ENCODE assay signal across 8 cellular contexts in genomic region chr11:45371251-45371749, GRCh38.
A peak's percentile ranks its signal among the peaks of the same experiment; 100 is the strongest.
DNase-seq lines count a peak whose midpoint lies in the region; ATAC-seq and TF ChIP-seq lines count a peak whose summit lies in the region.

No MANE protein-coding gene starts in this region.

- TF ChIP-seq RAD21 in liver (IDR thresholded peaks at IDR 0.05) = peak; percentile 97 to 99

- no peaks in the 10 kb centered on the region for H3K9me3 Mint-ChIP-seq in activated CD4-positive, alpha-beta T cell treated with anti-CD3 and anti-CD28 coated beads for 36 hours (ENCODE audit: low read depth)

- peaks cover 10% of the 10 kb centered on the region for H3K27me3 Mint-ChIP-seq in activated CD4-positive, alpha-beta T cell treated with anti-CD3 and anti-CD28 coated beads for 36 hours

- no peaks in the 10 kb centered on the region for H3K36me3 Mint-ChIP-seq in activated CD4-positive, alpha-beta T cell treated with anti-CD3 and anti-CD28 coated beads for 36 hours (ENCODE audit: low read depth)

- no peaks in the 10 kb centered on the region for H3K27me3 ChIP-seq in colonic mucosa
- H3K27me3 ChIP-seq in liver (ENCODE audit: control insufficient read depth in 4 of 4, insufficient read depth in 4 of 4, low read length in 3 of 4) = no peaks in the 10 kb centered on the region

- H3K36me3 ChIP-seq in colonic mucosa (no peaks in the 10 kb centered on the region), liver (ENCODE audit: control insufficient read depth in 4 of 4, insufficient read depth in 3 of 4, low read depth in 1 of 4, low read length in 3 of 4) (no peaks in the 10 kb centered on the region)

- H3K27ac ChIP-seq in colonic mucosa (no peak overlapping the region), liver (ENCODE audit: low read depth in 1 of 2, low read length in 2 of 2) (no peak overlapping the region)

- DNase-seq in COLO829 (ENCODE audit: low spot score) (peak; percentile 79), HEK293T (ENCODE audit: extremely low spot score) (peak; percentile 84), NCI-H226 (peak; percentile 34), colonic mucosa (peak; percentile 62)
- DNase-seq in activated CD4-positive, alpha-beta T cell treated with anti-CD3 and anti-CD28 coated beads for 36 hours = peak; percentile 84
- DNase-seq in stimulated activated CD4-positive, alpha-beta T cell treated with anti-CD3 and anti-CD28 coated beads, Interleukin-4, amount 100 ng/mL, for 48 hours (ENCODE audit: low read depth in 2 of 2) = peak; percentile 48 to 70

- H3K4me1 Mint-ChIP-seq in activated CD4-positive, alpha-beta T cell treated with anti-CD3 and anti-CD28 coated beads for 36 hours = peaks cover 16% of the 10 kb centered on the region

- no peaks in the 10 kb centered on the region for H3K4me1 ChIP-seq in colonic mucosa
- peaks cover 0 to 11% (median 4%) of the 10 kb centered on the region in 4 donors for H3K4me1 ChIP-seq in liver (ENCODE audit: control insufficient read depth in 4 of 4, insufficient read depth in 4 of 4, low read length in 3 of 4)

- POLR2A ChIA-PET in HEK293T (lab: Yijun Ruan, JAX) = interaction anchor here (1.4 kb wide), 1 partner anchor 400 kb away, joined by 4 read pairs; no protein-coding TSS in a partner anchor
- POLR2A ChIA-PET in activated CD4-positive, alpha-beta T cell treated with anti-CD3 and anti-CD28 coated beads for 36 hours (lab: Charles Lee) = interaction anchor here (0.7 kb wide), 1 partner anchor 553 kb away, joined by 3 read pairs; no protein-coding TSS in a partner anchor

- ATAC-seq in activated CD4-positive, alpha-beta T cell treated with anti-CD3 and anti-CD28 coated beads for 36 hours = peak; percentile 76
- ATAC-seq in GM19463 (IDR thresholded peaks at IDR 0.05; ENCODE audit: unreplicated experiment) = no peak

- H3K9ac ChIP-seq in colonic mucosa (ENCODE audit: low read depth in 2 of 2, low read length in 2 of 2) (no peak overlapping the region), liver (ENCODE audit: low read depth in 1 of 2, low read length in 2 of 2) (no peak overlapping the region)

- H3K27ac Mint-ChIP-seq in activated CD4-positive, alpha-beta T cell treated with anti-CD3 and anti-CD28 coated beads for 36 hours = no peak overlapping the region

- WGBS in liver = 14% methylated on average over 18 of the region's 18 CpGs

- H3K4me3 Mint-ChIP-seq in activated CD4-positive, alpha-beta T cell treated with anti-CD3 and anti-CD28 coated beads for 36 hours = no peak overlapping the region

- H3K4me3 ChIP-seq in colonic mucosa = no peak overlapping the region
- H3K4me3 ChIP-seq in liver (ENCODE audit: low read depth in 1 of 3, low read length in 3 of 3) = no peak overlapping the region

- CTCF ChIA-PET in HEK293T (lab: Yijun Ruan, JAX) = interaction anchor here (0.6 to 2.8 kb wide), 17 partner anchors 9 to 461 kb away, joined by 3 to 42 read pairs (median 4); no protein-coding TSS in a partner anchor
- CTCF ChIA-PET in activated CD4-positive, alpha-beta T cell treated with anti-CD3 and anti-CD28 coated beads for 36 hours (lab: Charles Lee) = interaction anchor here (0.6 to 2.9 kb wide), 29 partner anchors 9 to 401 kb away, joined by 3 to 34 read pairs (median 4); no protein-coding TSS in a partner anchor

- intact Hi-C loops in activated CD4-positive, alpha-beta T cell treated with anti-CD3 and anti-CD28 coated beads for 36 hours (cut with DNase I, micrococcal nuclease) = loop anchor here (1.0 to 2.0 kb wide), 4 partner anchors 284 to 401 kb away; no protein-coding TSS in a partner anchor
- intact Hi-C loops in colonic mucosa (cut with DNase I) = loop anchor here (2.0 kb wide), 1 partner anchor 284 kb away; no protein-coding TSS in a partner anchor

- H3K9me3 ChIP-seq in colonic mucosa (no peaks in the 10 kb centered on the region), liver (ENCODE audit: control insufficient read depth in 4 of 4, low read length in 3 of 4) (no peaks in the 10 kb centered on the region)

- peak; percentile 80 for TF ChIP-seq CTCF in colonic mucosa (IDR thresholded peaks at IDR 0.05)
- TF ChIP-seq CTCF in liver (IDR thresholded peaks at IDR 0.05; ENCODE audit: low read depth, low read length, missing input control) = peak; percentile 95

TF ChIP-seq in HEK293T, 16 proteins besides CTCF, POLR2A, EP300 and RAD21:
- no peak for TF ChIP-seq NFRKB (IDR thresholded peaks at IDR 0.05)
- no peak for TF ChIP-seq ELF4 (IDR thresholded peaks at IDR 0.05)
- TF ChIP-seq L3MBTL2 (conservative IDR thresholded peaks at IDR 0.05) = no peak
- TF ChIP-seq, protein P1, sequence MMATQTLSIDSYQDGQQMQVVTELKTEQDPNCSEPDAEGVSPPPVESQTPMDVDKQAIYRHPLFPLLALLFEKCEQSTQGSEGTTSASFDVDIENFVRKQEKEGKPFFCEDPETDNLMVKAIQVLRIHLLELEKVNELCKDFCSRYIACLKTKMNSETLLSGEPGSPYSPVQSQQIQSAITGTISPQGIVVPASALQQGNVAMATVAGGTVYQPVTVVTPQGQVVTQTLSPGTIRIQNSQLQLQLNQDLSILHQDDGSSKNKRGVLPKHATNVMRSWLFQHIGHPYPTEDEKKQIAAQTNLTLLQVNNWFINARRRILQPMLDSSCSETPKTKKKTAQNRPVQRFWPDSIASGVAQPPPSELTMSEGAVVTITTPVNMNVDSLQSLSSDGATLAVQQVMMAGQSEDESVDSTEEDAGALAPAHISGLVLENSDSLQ (IDR thresholded peaks at IDR 0.05) = no peak

TF ChIP-seq in liver, 16 proteins besides CTCF, POLR2A, EP300 and RAD21:
- TF ChIP-seq HNF4G (IDR thresholded peaks at IDR 0.05) (no peak), JUND (IDR thresholded peaks at IDR 0.05) (no peak)

Comparison
In these comparisons a context has a peak if more than half of its experiments do, and no peak if none do; other contexts are left out.
1. DNase-seq: peak in every context shown above with its lines; median percentile 84 in HEK293T; 84 in activated CD4-positive, alpha-beta T cell treated with anti-CD3 and anti-CD28 coated beads for 36 hours; 79 in COLO829; 62 in colonic mucosa; 59 in stimulated activated CD4-positive, alpha-beta T cell treated with anti-CD3 and anti-CD28 coated beads, Interleukin-4, amount 100 ng/mL, for 48 hours; 34 in NCI-H226.